In the genomic region with DNA sequence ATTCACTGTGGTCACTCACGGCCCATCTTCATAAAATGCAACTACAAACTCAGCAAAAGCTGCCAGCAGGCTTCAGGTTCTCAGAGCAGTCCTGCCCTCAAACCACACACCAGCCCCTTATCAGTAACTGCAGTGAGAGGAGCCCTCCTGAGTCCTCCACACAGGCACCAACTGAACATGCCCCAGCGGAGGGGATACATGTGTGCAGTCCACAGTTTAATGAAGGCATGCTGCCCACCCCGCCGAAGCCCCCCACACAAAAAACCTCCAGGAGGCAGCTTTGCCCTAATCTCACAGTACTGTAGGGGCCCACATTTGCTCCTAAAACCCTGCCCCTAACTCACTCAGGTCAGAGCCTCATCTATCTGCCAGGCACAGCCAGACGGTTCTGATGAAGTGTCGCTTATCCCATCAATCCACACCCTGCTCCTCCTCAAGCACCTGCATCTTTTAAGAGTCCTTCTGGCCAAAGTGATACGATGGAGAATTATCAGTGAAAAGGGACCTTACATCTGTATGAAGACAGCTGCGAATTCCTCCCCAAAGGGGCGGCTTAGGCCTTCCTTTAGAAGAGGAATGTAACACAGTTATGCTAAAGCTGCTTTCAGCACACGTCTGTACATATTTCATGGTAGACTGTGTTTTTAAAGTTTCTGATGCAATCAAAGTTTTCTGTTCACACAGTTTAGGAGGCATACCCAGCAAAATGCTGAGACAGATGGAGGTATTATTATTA, we compare ENCODE assay signal across 14 cellular contexts. TPM values are rescaled to one million over a fixed set of nuclear protein-coding genes. Genes with fewer than 3 reads are reported as not detected.
DNase-seq lines count a peak whose midpoint lies in the region; ATAC-seq, FAIRE-seq and TF ChIP-seq lines count a peak whose summit lies in the region.
"Had no signal": no experiment of that assay in that cellular context is flagged by ENCODE, and none has a peak within 500 bp of the region (broad histone marks: within the 10 kb centered on the region; RNA-seq: fewer than 3 reads in every experiment).

No MANE protein-coding gene starts in this region.

- H3K4me1 ChIP-seq in Karpas-422 (ENCODE audit: low read length): peaks cover 37% of the 10 kb centered on the region
- H3K4me1 ChIP-seq in GM12878 (ENCODE audit: control insufficient read depth, insufficient read depth, low read length): no peaks in the 10 kb centered on the region; the same call in 1 of the 2 replicates
- peaks cover 9% of the 10 kb centered on the region for H3K4me1 ChIP-seq in osteoblast (ENCODE audit: insufficient read depth, low read length)

- H3K27me3 ChIP-seq in Karpas-422 (ENCODE audit: low read length) (no peaks in the 10 kb centered on the region), GM12878 (replicated peaks in 1 of 2; ENCODE audit: control insufficient read depth in 2 of 2, insufficient read depth in 2 of 2, low read length in 1 of 2) (no peaks in the 10 kb centered on the region), osteoblast (ENCODE audit: insufficient read depth, low read length) (no peaks in the 10 kb centered on the region)

- H3K36me3 ChIP-seq in Karpas-422 (ENCODE audit: insufficient read depth, low read length) (no peaks in the 10 kb centered on the region), GM12878 (ENCODE audit: control insufficient read depth in 2 of 2, insufficient read depth in 2 of 2, low read length in 1 of 2) (no peaks in the 10 kb centered on the region), osteoblast (ENCODE audit: insufficient read depth, low read length) (no peaks in the 10 kb centered on the region)
- H3K36me3 ChIP-seq: lower lobe of right lung had no signal

- H3K9me2 ChIP-seq in Karpas-422 (replicated peaks; ENCODE audit: insufficient read depth, low read length): no peaks in the 10 kb centered on the region

- TF ChIP-seq EP300 in GM12878 (IDR thresholded peaks at IDR 0.05; ENCODE audit: borderline replicate concordance in 1 of 2, control insufficient read depth in 1 of 2, low read depth in 2 of 2, low read length in 2 of 2): no peak

- TF ChIP-seq CTCF in GM12878 (IDR thresholded peaks at IDR 0.05 in 2 of 3, conservative IDR thresholded peaks at IDR 0.05 in 1 of 3; ENCODE audit: control insufficient read depth in 2 of 3, extremely low read depth in 1 of 3, insufficient read depth in 1 of 3, low read depth in 3 of 3, low read length in 3 of 3) (no peak), osteoblast (IDR thresholded peaks at IDR 0.05; ENCODE audit: extremely low read depth, low read depth, low read length) (no peak)

- TF ChIP-seq POLR2A in GM12878 (IDR thresholded peaks at IDR 0.05; ENCODE audit: low read depth, low read length): no peak

- intact Hi-C loops in GM12878 (cut with micrococcal nuclease; ENCODE audit: unreplicated experiment): loop anchor here (10.0 kb wide), 1 partner anchor 520 kb away; no protein-coding TSS in a partner anchor

- 90% methylated on average over 10 of the region's 10 CpGs for WGBS in GM12878 (ENCODE audit: insufficient coverage, insufficient replicate concordance, low lambda C conversion rate, missing lambda C conversion rate)

- DNase-seq in SIG-M5 treated with dmso at 0.1 percent for 504 hours (lab: John Stamatoyannopoulos, UW; ENCODE audit: unreplicated experiment) (peak; percentile 30), SIG-M5 (lab: John Stamatoyannopoulos, UW) (no peak), Karpas-422 (no peak), GM12878 (ENCODE audit: low read depth, low spot score) (no peak), osteoblast (ENCODE audit: insufficient read length, low spot score, missing footprints) (peak; percentile 47), NCI-H1417 treated with DMSO at 0.1 percent for 48 hours (lab: John Stamatoyannopoulos, UW) (no peak)
- DNase-seq: activated CD4-positive, alpha-beta T cell treated with anti-CD3 and anti-CD28 coated beads for 48 hours; activated effector memory CD4-positive, alpha-beta T cell treated with Interleukin-2 at 50 U/mL for 16 hours; lower lobe of right lung; nucleus accumbens; T-cell had no signal

- H3K79me2 ChIP-seq in Karpas-422 (ENCODE audit: low read length): peaks cover 76% of the 10 kb centered on the region
- peaks cover 40% of the 10 kb centered on the region for H3K79me2 ChIP-seq in GM12878 (ENCODE audit: control insufficient read depth, insufficient read depth, low read length)
- H3K79me2 ChIP-seq in osteoblast (ENCODE audit: insufficient read depth, low read length): peaks cover 70% of the 10 kb centered on the region

- ATAC-seq in GM12878 (no peak), GM18861 (IDR thresholded peaks at IDR 0.05; ENCODE audit: unreplicated experiment) (no peak), HG02571 (IDR thresholded peaks at IDR 0.05; ENCODE audit: unreplicated experiment) (no peak)
- ATAC-seq: A549, lower lobe of right lung, T-cell had no signal

- BruUV-seq in GM12878 (replicated peaks; lab: Mats Ljungman, UMichigan): no TSS peak

- H3K27ac ChIP-seq in Karpas-422 (ENCODE audit: low read length) (peak overlapping the region; percentile 9; the same call in 1 of the 2 replicates), GM12878 (ENCODE audit: control insufficient read depth, insufficient read depth) (no peak overlapping the region), osteoblast (ENCODE audit: low read depth, low read length) (no peak overlapping the region)
- H3K27ac ChIP-seq: A549, lower lobe of right lung had no signal

- POLR2A ChIA-PET in GM12878 (lab: Charles Lee): no interaction called here

- SMC1A ChIA-PET in GM12878 (lab: Charles Lee; ENCODE audit: uncharacterized antibody, unreplicated experiment): interaction anchor here (0.6 to 1.0 kb wide), 3 partner anchors 24 to 69 kb away, joined by 3 read pairs; no protein-coding TSS in a partner anchor

- H3K4me3 ChIP-seq in Karpas-422 (ENCODE audit: low read length) (no peak overlapping the region), GM12878 (no peak overlapping the region), osteoblast (ENCODE audit: insufficient read depth, low read length) (no peak overlapping the region)
- H3K4me3 ChIP-seq: A549, lower lobe of right lung had no signal

- FAIRE-seq in GM12878 (lab: Jason Lieb, UNC): no peak
- FAIRE-seq: A549 had no signal

- no peaks in the 10 kb centered on the region for H3K9me3 ChIP-seq in Karpas-422 (ENCODE audit: low read length)
- no peaks in the 10 kb centered on the region for H3K9me3 ChIP-seq in GM12878 (replicated peaks; ENCODE audit: control insufficient read depth, insufficient read depth, low read length)
- H3K9me3 ChIP-seq in osteoblast (ENCODE audit: low read depth, low read length): no peaks in the 10 kb centered on the region
- H3K9me3 ChIP-seq: A549, lower lobe of right lung had no signal

- no peak overlapping the region for H2AFZ ChIP-seq in Karpas-422 (ENCODE audit: low read length)
- H2AFZ ChIP-seq in GM12878 (ENCODE audit: control insufficient read depth, low read depth, low read length): no peak overlapping the region
- H2AFZ ChIP-seq in osteoblast (ENCODE audit: low read length): no peak overlapping the region

- CTCF ChIA-PET in GM12878 (lab: Yijun Ruan, JAX): interaction anchor here (0.6 to 1.3 kb wide), 5 partner anchors 28 to 284 kb away, joined by 3 to 5 read pairs (median 3); a partner anchor contains a TSS

- in situ Hi-C loops in GM12878 (cut with MboI): no loop called here

- H4K20me1 ChIP-seq in Karpas-422 (ENCODE audit: insufficient read depth, low read depth, low read length) (no peaks in the 10 kb centered on the region), GM12878 (ENCODE audit: control insufficient read depth, insufficient read depth) (no peaks in the 10 kb centered on the region; the same call in 1 of the 2 replicates), osteoblast (ENCODE audit: insufficient read depth, low read length) (peaks cover 29% of the 10 kb centered on the region)

- RAD21 ChIA-PET in GM12878 (lab: Charles Lee; ENCODE audit: unreplicated experiment): interaction anchor here (0.6 to 1.0 kb wide), 2 partner anchors 24 to 87 kb away, joined by 3 to 4 read pairs; no protein-coding TSS in a partner anchor

- no peak for TF ChIP-seq RAD21 in GM12878 (IDR thresholded peaks at IDR 0.05; ENCODE audit: insufficient read depth, low read depth, low read length)

- H3K4me2 ChIP-seq in Karpas-422 (ENCODE audit: low read depth, low read length, poor library complexity, severe bottlenecking) (peak overlapping the region; percentile 84), GM12878 (ENCODE audit: control insufficient read depth, insufficient read depth) (peak overlapping the region; percentile 30; the same call in 1 of the 2 replicates), osteoblast (ENCODE audit: insufficient read depth, low read length) (no peak overlapping the region)
- H3K4me2 ChIP-seq: A549 had no signal

- H3K9ac ChIP-seq in Karpas-422 (ENCODE audit: low read length) (no peak overlapping the region; the same call in 1 of the 2 replicates), GM12878 (ENCODE audit: control insufficient read depth, insufficient read depth, low read length) (no peak overlapping the region)

RNA-seq across cellular contexts. Expression of a gene that starts 3.5 kb away (rescaled TPM):
- total RNA-seq in Karpas-422 (2014; rRNA removed; shearing (Covaris generic); ENCODE audit: low replicate concordance): 19.9 and 27.8 TPM in 2 replicates
- 10.3 and 10.5 TPM in 2 replicates for total RNA-seq in GM12878 (2013; cell fraction: nucleolus; rRNA removed)
- total RNA-seq in GM12878 (2014; rRNA removed) (27.6 and 31.8 TPM in 2 replicates), GM12878 (2014; rRNA removed; fragmentation: Illumina TruSeq; extraction: Trizol) (25.4 and 26.1 TPM in 2 replicates), GM12878 (2021) (30.5 and 33.1 TPM in 2 replicates), osteoblast (12.4 and 13.4 TPM in 2 replicates)
- polyA plus RNA-seq in GM12878 (2011; ENCODE audit: low read depth): 7.7 TPM
- polyA plus RNA-seq in GM12878 (2011; rRNA removed) (16.7 and 23.0 TPM in 2 replicates), GM12878 (2014; fragmentation: Illumina TruSeq; extraction: Trizol) (21.8 and 27.5 TPM in 2 replicates), GM12878 (2014; fragmentation: Nextera tagmentation; extraction: Ambion mirVana) (10 to 100 TPM; 11.7 to 11.8 TPM), GM12878 (2014; rRNA removed) (16.1 and 16.7 TPM in 2 replicates), GM12878 (2016; fragmentation: Nextera tagmentation; extraction: Ambion mirVana) (10 to 100 TPM in 1 of 2 experiments, 1 to 10 TPM in 1; 8.0 to 16.6 TPM)
- 10.4 TPM in 2 replicates for polyA plus RNA-seq in GM12878 (2011; cell fraction: cytosol; rRNA removed)
- polyA plus RNA-seq in GM12878 (2011; cell fraction: nucleus; rRNA removed): 19.6 and 29.7 TPM in 2 replicates
- 11.2 and 13.2 TPM in 2 replicates for polyA plus RNA-seq in GM12878 (2012)
- polyA minus RNA-seq in GM12878 (2011; rRNA and poly(A)+ RNA removed): 16.8 and 19.0 TPM in 2 replicates
- 11.4 and 11.9 TPM in 2 replicates for polyA minus RNA-seq in GM12878 (2011; cell fraction: cytosol; rRNA and poly(A)+ RNA removed)
- 9.3 TPM in 2 replicates for polyA minus RNA-seq in GM12878 (2011; cell fraction: nucleus; rRNA and poly(A)+ RNA removed)

RNA-seq across cellular contexts. Expression of a gene that starts 46.9 kb away (rescaled TPM):
- 27.1 and 56.9 TPM in 2 replicates for total RNA-seq in Karpas-422 (2014; rRNA removed; shearing (Covaris generic); ENCODE audit: low replicate concordance)
- 56.9 and 60.2 TPM in 2 replicates for total RNA-seq in GM12878 (2013; cell fraction: nucleolus; rRNA removed)
- total RNA-seq in GM12878 (2014; rRNA removed): 32.1 and 33.4 TPM in 2 replicates
- total RNA-seq in GM12878 (2014; rRNA removed; fragmentation: Illumina TruSeq; extraction: Trizol): 33.1 and 36.4 TPM in 2 replicates
- total RNA-seq in GM12878 (2021): 45.4 and 46.0 TPM in 2 replicates
- polyA plus RNA-seq in GM12878 (2011; ENCODE audit: low read depth): 8.3 TPM
- polyA plus RNA-seq in GM12878 (2011; rRNA removed): 24.2 and 26.9 TPM in 2 replicates
- polyA plus RNA-seq in GM12878 (2011; cell fraction: cytosol; rRNA removed): 12.1 and 15.0 TPM in 2 replicates
- 28.2 and 37.9 TPM in 2 replicates for polyA plus RNA-seq in GM12878 (2011; cell fraction: nucleus; rRNA removed)
- polyA plus RNA-seq in GM12878 (2012): 12.0 and 16.2 TPM in 2 replicates
- polyA plus RNA-seq in GM12878 (2014; fragmentation: Illumina TruSeq; extraction: Trizol): 24.1 and 35.4 TPM in 2 replicates
- 10 to 100 TPM; 10.9 to 24.3 TPM for polyA plus RNA-seq in GM12878 (2014; fragmentation: Nextera tagmentation; extraction: Ambion mirVana)
- 26.7 and 31.6 TPM in 2 replicates for polyA plus RNA-seq in GM12878 (2014; rRNA removed)
- 10 to 100 TPM; 26.9 to 34.5 TPM for polyA plus RNA-seq in GM12878 (2016; fragmentation: Nextera tagmentation; extraction: Ambion mirVana)
- polyA minus RNA-seq in GM12878 (2011; rRNA and poly(A)+ RNA removed): 29.1 and 41.2 TPM in 2 replicates
- polyA minus RNA-seq in GM12878 (2011; cell fraction: cytosol; rRNA and poly(A)+ RNA removed): 13.3 and 15.5 TPM in 2 replicates
- 19.6 and 22.8 TPM in 2 replicates for polyA minus RNA-seq in GM12878 (2011; cell fraction: nucleus; rRNA and poly(A)+ RNA removed)
- total RNA-seq in osteoblast: 35.1 and 35.4 TPM in 2 replicates

Comparison
In these comparisons a context has a peak if more than half of its experiments do, and no peak if none do; other contexts are left out.
1. DNase-seq: peak in SIG-M5 treated with dmso at 0.1 percent for 504 hours (single experiment) and osteoblast (single experiment); none in SIG-M5 (single experiment), Karpas-422 (single experiment), GM12878 (single experiment) and NCI-H1417 treated with DMSO at 0.1 percent for 48 hours (single experiment).